14 cellular contexts compared by ENCODE assay signal in the genomic region with DNA sequence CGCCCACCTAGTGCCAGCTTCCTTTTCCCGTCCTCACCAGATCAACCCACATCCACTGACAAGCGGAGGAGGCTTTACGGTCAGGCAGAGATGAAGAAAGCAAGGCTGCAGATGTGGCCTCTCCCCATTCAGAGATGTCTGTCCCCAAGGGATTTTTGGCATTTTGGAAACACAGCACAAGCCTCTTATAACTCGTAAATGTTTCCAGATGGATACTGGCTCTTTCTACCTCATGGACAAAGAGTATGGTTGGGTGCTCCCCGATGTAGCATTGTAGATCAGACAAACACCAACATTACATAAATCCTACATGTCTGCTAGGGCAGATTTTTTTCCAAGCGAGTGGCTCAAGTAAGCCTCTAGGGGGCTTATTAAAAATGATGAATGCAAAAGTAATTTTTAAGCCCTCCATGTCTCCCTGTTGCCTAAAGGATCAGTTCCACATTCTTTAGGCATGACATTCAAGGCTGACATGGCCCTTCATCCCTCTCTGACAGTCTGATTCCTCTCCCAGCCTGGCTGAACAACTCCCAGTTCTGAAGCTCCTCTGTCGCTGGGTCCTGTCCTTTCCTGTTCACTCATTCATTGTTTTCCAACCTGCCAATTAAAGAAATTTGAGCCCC. TPM values are rescaled to one million over a fixed set of nuclear protein-coding genes. Genes with fewer than 3 reads are reported as not detected.
DNase-seq lines count a peak whose midpoint lies in the region; ATAC-seq and TF ChIP-seq lines count a peak whose summit lies in the region.
"Had no signal": no experiment of that assay in that cellular context is flagged by ENCODE, and none has a peak within 500 bp of the region (broad histone marks: within the 10 kb centered on the region; RNA-seq: fewer than 3 reads in every experiment).

No MANE protein-coding gene starts in this region.

- H3K9me3 ChIP-seq in Panc1 (ENCODE audit: control insufficient read depth, insufficient read depth, low read depth, low read length) (peaks cover 12% of the 10 kb centered on the region; the same call in 1 of the 2 replicates), gastrocnemius medialis (no peaks in the 10 kb centered on the region)
- H3K9me3 ChIP-seq in CD4-positive, alpha-beta T cell (ENCODE audit: control insufficient read depth, low read length): peaks cover 11% of the 10 kb centered on the region

- BruUV-seq in Panc1 (replicated peaks; lab: Mats Ljungman, UMichigan): no TSS peak

- H3K27me3 ChIP-seq in Panc1 (ENCODE audit: control insufficient read depth, insufficient read depth, low read length) (no peaks in the 10 kb centered on the region), gastrocnemius medialis (peaks cover 0 to 6% (median 0%) of the 10 kb centered on the region in 3 donors)
- H3K27me3 ChIP-seq in CD4-positive, alpha-beta T cell (ENCODE audit: control insufficient read depth, insufficient read depth, low read length): no peaks in the 10 kb centered on the region

- POLR2A ChIA-PET in Panc1 (lab: Charles Lee): no interaction called here
- POLR2A ChIA-PET in CD4-positive, alpha-beta T cell (lab: Charles Lee): no interaction called here

- H3K4me1 Mint-ChIP-seq in CD4-positive, alpha-beta T cell (ENCODE audit: low read depth): no peaks in the 10 kb centered on the region
- no peaks in the 10 kb centered on the region for H3K4me1 Mint-ChIP-seq in activated T-helper 1 cell treated with anti-CD3 and anti-CD28 coated beads, Interleukin-12 subunit alpha, Interleukin-12 subunit beta, Interleukin-2, Interleukin-4 antibody, amounts not matched to agents 30 ng/mL and 10 ng/mL and 1 ng/mL, durations not matched to agents 14 hours and 24 hours and 36 hours (ENCODE audit: low read depth)

- no peak overlapping the region; the same call in 1 of the 2 replicates for H3K27ac ChIP-seq in Panc1 (ENCODE audit: low read length)
- peak overlapping the region; percentile 58 to 72 (median 65) for H3K27ac ChIP-seq in gastrocnemius medialis
- no peak overlapping the region for H3K27ac ChIP-seq in CD4-positive, alpha-beta T cell (ENCODE audit: low read depth, low read length)
- H3K27ac ChIP-seq: dorsolateral prefrontal cortex, KMS-11 had no signal

- no peak overlapping the region for H3K27ac Mint-ChIP-seq in CD4-positive, alpha-beta T cell
- no peak overlapping the region for H3K27ac Mint-ChIP-seq in activated T-helper 1 cell treated with anti-CD3 and anti-CD28 coated beads, Interleukin-12 subunit alpha, Interleukin-12 subunit beta, Interleukin-2, Interleukin-4 antibody, amounts not matched to agents 30 ng/mL and 10 ng/mL and 1 ng/mL, durations not matched to agents 14 hours and 24 hours and 36 hours

- in situ Hi-C loops in Panc1 (cut with HindIII; ENCODE audit: low pct_unique_long_range_greater_than_20kb, low sequenced_read_pairs): no loop called here
- in situ Hi-C loops in gastrocnemius medialis (cut with MboI; ENCODE audit: low sequenced_read_pairs in 4 of 4): no loop called here

- peaks cover 4% of the 10 kb centered on the region for H3K9me3 Mint-ChIP-seq in CD4-positive, alpha-beta T cell
- H3K9me3 Mint-ChIP-seq in activated T-helper 1 cell treated with anti-CD3 and anti-CD28 coated beads, Interleukin-12 subunit alpha, Interleukin-12 subunit beta, Interleukin-2, Interleukin-4 antibody, amounts not matched to agents 30 ng/mL and 10 ng/mL and 1 ng/mL, durations not matched to agents 14 hours and 24 hours and 36 hours: peaks cover 5% of the 10 kb centered on the region

- DNase-seq in D341Med (ENCODE audit: low spot score) (peak; percentile 36), Panc1 (ENCODE audit: low read depth, low spot score) (no peak), fibroblast of villous mesenchyme (ENCODE audit: low read depth) (peak; percentile 39), gastrocnemius medialis (peak; percentile 9 to 32), HPDE6-E6E7 (ENCODE audit: extremely low spot score) (no peak)
- no peak for DNase-seq in CD4-positive, alpha-beta T cell
- DNase-seq in activated T-helper 1 cell treated with anti-CD3 and anti-CD28 coated beads, Interleukin-12 subunit alpha, Interleukin-12 subunit beta, Interleukin-2, Interleukin-4 antibody, amounts not matched to agents 30 ng/mL and 10 ng/mL and 1 ng/mL, durations not matched to agents 14 hours and 24 hours and 36 hours (ENCODE audit: low spot score): no peak
- DNase-seq: activated effector memory CD4-positive, alpha-beta T cell treated with anti-CD3 and anti-CD28 coated beads, Interleukin-2, amount 50 U/mL, for 16 hours; dorsolateral prefrontal cortex; NCI-H526 treated with DMSO at 0.1 percent for 48 hours had no signal

- H3K36me3 ChIP-seq in Panc1 (ENCODE audit: control insufficient read depth, insufficient read depth, low read length) (no peaks in the 10 kb centered on the region), gastrocnemius medialis (no peaks in the 10 kb centered on the region)

- TF ChIP-seq POLR2A in gastrocnemius medialis (IDR thresholded peaks at IDR 0.05): no peak

- no peak for ATAC-seq in Panc1
- peak; percentile 53 to 55 for ATAC-seq in gastrocnemius medialis
- ATAC-seq in CD4-positive, alpha-beta T cell (ENCODE audit: poor library complexity): no peak
- no peak for ATAC-seq in HG03354 (IDR thresholded peaks at IDR 0.05; ENCODE audit: poor library complexity, severe bottlenecking, unreplicated experiment)

- H3K4me3 ChIP-seq in Panc1 (ENCODE audit: low read depth in 2 of 2, low read length in 2 of 2) (no peak overlapping the region), fibroblast of villous mesenchyme (ENCODE audit: low read depth, low read length) (no peak overlapping the region), gastrocnemius medialis (no peak overlapping the region)
- H3K4me3 ChIP-seq: dorsolateral prefrontal cortex had no signal

- CTCF ChIA-PET in Panc1 (lab: Charles Lee): no interaction called here
- CTCF ChIA-PET in CD4-positive, alpha-beta T cell (lab: Charles Lee): no interaction called here

- TF ChIP-seq CTCF in Panc1 (IDR thresholded peaks at IDR 0.05): peak; percentile 43
- TF ChIP-seq CTCF in fibroblast of villous mesenchyme (IDR thresholded peaks at IDR 0.05; ENCODE audit: insufficient read depth, low read depth, low read length): peak; percentile 28
- TF ChIP-seq CTCF in gastrocnemius medialis (IDR thresholded peaks at IDR 0.05 in 4 of 5, conservative IDR thresholded peaks at IDR 0.05 in 1 of 5): peak in 1 of 5 experiments; percentile 14
- TF ChIP-seq CTCF in CD4-positive, alpha-beta T cell (IDR thresholded peaks at IDR 0.05): no peak

- H3K4me3 Mint-ChIP-seq in CD4-positive, alpha-beta T cell: no peak overlapping the region
- no peak overlapping the region for H3K4me3 Mint-ChIP-seq in activated T-helper 1 cell treated with anti-CD3 and anti-CD28 coated beads, Interleukin-12 subunit alpha, Interleukin-12 subunit beta, Interleukin-2, Interleukin-4 antibody, amounts not matched to agents 30 ng/mL and 10 ng/mL and 1 ng/mL, durations not matched to agents 14 hours and 24 hours and 36 hours

- H3K4me1 ChIP-seq in Panc1 (ENCODE audit: control insufficient read depth, insufficient read depth, low read length): no peaks in the 10 kb centered on the region
- peaks cover 2 to 5% of the 10 kb centered on the region in 2 donors for H3K4me1 ChIP-seq in gastrocnemius medialis

- peaks cover 22% of the 10 kb centered on the region for H3K27me3 Mint-ChIP-seq in CD4-positive, alpha-beta T cell
- H3K27me3 Mint-ChIP-seq in activated T-helper 1 cell treated with anti-CD3 and anti-CD28 coated beads, Interleukin-12 subunit alpha, Interleukin-12 subunit beta, Interleukin-2, Interleukin-4 antibody, amounts not matched to agents 30 ng/mL and 10 ng/mL and 1 ng/mL, durations not matched to agents 14 hours and 24 hours and 36 hours (ENCODE audit: insufficient read depth): no peaks in the 10 kb centered on the region

- intact Hi-C loops in Panc1 (cut with micrococcal nuclease; ENCODE audit: unreplicated experiment): no loop called here
- intact Hi-C loops in gastrocnemius medialis (cut with DNase I; ENCODE audit: low total_unique reads): no loop called here
- intact Hi-C loops in CD4-positive, alpha-beta T cell (cut with DNase I, micrococcal nuclease): no loop called here
- intact Hi-C loops in activated T-helper 1 cell treated with anti-CD3 and anti-CD28 coated beads, Interleukin-12 subunit alpha, Interleukin-12 subunit beta, Interleukin-2, Interleukin-4 antibody, amounts not matched to agents 30 ng/mL and 10 ng/mL and 1 ng/mL, durations not matched to agents 14 hours and 24 hours and 36 hours (cut with micrococcal nuclease): no loop called here

- no peaks in the 10 kb centered on the region for H3K36me3 Mint-ChIP-seq in CD4-positive, alpha-beta T cell (ENCODE audit: low read depth)
- H3K36me3 Mint-ChIP-seq in activated T-helper 1 cell treated with anti-CD3 and anti-CD28 coated beads, Interleukin-12 subunit alpha, Interleukin-12 subunit beta, Interleukin-2, Interleukin-4 antibody, amounts not matched to agents 30 ng/mL and 10 ng/mL and 1 ng/mL, durations not matched to agents 14 hours and 24 hours and 36 hours (ENCODE audit: low read depth): no peaks in the 10 kb centered on the region

RNA-seq across cellular contexts. Expression of a gene that starts 11.7 kb away (rescaled TPM):
- 0.77 TPM for total RNA-seq in Panc1 (2021; ENCODE audit: unreplicated experiment)
- 0.62 TPM for polyA plus RNA-seq in Panc1 (2012; ENCODE audit: insufficient read length)
- total RNA-seq in fibroblast of villous mesenchyme: under 0.01 TPM in 1 of 2 replicates, not detected in the other
- total RNA-seq in gastrocnemius medialis: 10 to 100 TPM; 14.4 to 27.3 (median 17.6) TPM
- not detected for total RNA-seq in CD4-positive, alpha-beta T cell
- not detected in 2 replicates for total RNA-seq in activated T-helper 1 cell treated with anti-CD3 and anti-CD28 coated beads, Interleukin-12 subunit alpha, Interleukin-12 subunit beta, Interleukin-2, Interleukin-4 antibody, amounts not matched to agents 30 ng/mL and 10 ng/mL and 1 ng/mL, durations not matched to agents 14 hours and 24 hours and 36 hours
- total RNA-seq: G401, kidney epithelial cell had no signal

Comparison
In these comparisons a context has a peak if more than half of its experiments do, and no peak if none do; other contexts are left out.
1. DNase-seq: peak in D341Med (single experiment), fibroblast of villous mesenchyme (single experiment) and gastrocnemius medialis (2 of 2); none in Panc1 (single experiment), HPDE6-E6E7 (single experiment), CD4-positive, alpha-beta T cell (0 of 10) and activated T-helper 1 cell treated with anti-CD3 and anti-CD28 coated beads, Interleukin-12 subunit alpha, Interleukin-12 subunit beta, Interleukin-2, Interleukin-4 antibody, amounts not matched to agents 30 ng/mL and 10 ng/mL and 1 ng/mL, durations not matched to agents 14 hours and 24 hours and 36 hours (single experiment).
2. ATAC-seq: peak in gastrocnemius medialis (2 of 2); none in Panc1 (single experiment), CD4-positive, alpha-beta T cell (single experiment) and HG03354 (single experiment).
3. H3K27ac ChIP-seq: peak in gastrocnemius medialis (4 of 4); none in Panc1 (single experiment) and CD4-positive, alpha-beta T cell (single experiment).